Comparison of ENCODE assay signal across 33 cellular contexts in genomic region chr12:86228656-86229055, GRCh38. TPM values are rescaled to one million over a fixed set of nuclear protein-coding genes. Genes with fewer than 3 reads are reported as not detected.
"Had no signal": no experiment of that assay in that cellular context is flagged by ENCODE, and none has a peak within 500 bp of the region (broad histone marks: within the 10 kb centered on the region; RNA-seq: fewer than 3 reads in every experiment).

No MANE protein-coding gene starts in this region.

- H3K4me3 ChIP-seq: adrenal gland, ascending aorta, esophagus squamous epithelium, gastrocnemius medialis, hepatocyte, left lung, lung, skin epidermis, thoracic aorta had no signal

- H3K9me3 ChIP-seq: adrenal gland, esophagus squamous epithelium, gastrocnemius medialis, thoracic aorta had no signal

- FAIRE-seq: TTC549, urothelium cell line had no signal

- H3K4me2 ChIP-seq: hepatocyte had no signal

- H3K36me3 ChIP-seq: adrenal gland, ascending aorta, esophagus squamous epithelium, gastrocnemius medialis, left lung, thoracic aorta, WERI-Rb-1 had no signal

- H3K27ac ChIP-seq: adrenal gland, ascending aorta, epithelial cell of prostate, esophagus squamous epithelium, gastrocnemius medialis, hepatocyte, left lung, skin epidermis, thoracic aorta, WERI-Rb-1 had no signal

- H2AFZ ChIP-seq: hepatocyte had no signal

- H3K27me3 ChIP-seq: adrenal gland, ascending aorta, esophagus squamous epithelium, gastrocnemius medialis, hepatocyte, left lung had no signal

- H3K4me1 ChIP-seq: ascending aorta, esophagus squamous epithelium, gastrocnemius medialis, left lung had no signal

- ATAC-seq: activated CD4-positive, CD25-positive, alpha-beta regulatory T cell treated with anti-CD3 and anti-CD28 coated beads, Interleukin-2, amount 50 U/mL, for 24 hours; gastrocnemius medialis; left lung; natural killer cell; sciatic nerve; stimulated activated naive CD8-positive, alpha-beta T cell treated with anti-CD3 and anti-CD28 coated beads, Interleukin-15, Interleukin-2, amounts not matched to agents 100 U/mL and 50 U/mL, for 24 hours had no signal

- DNase-seq: activated CD4-positive, alpha-beta T cell treated with anti-CD3 and anti-CD28 coated beads for 48 hours; activated CD4-positive, alpha-beta T cell treated with anti-CD3 and anti-CD28 coated beads, Interleukin-2, amount 50 U/mL, for 48 hours; activated CD8-positive, alpha-beta memory T cell treated with anti-CD3 and anti-CD28 coated beads for 24 hours; activated effector memory CD4-positive, alpha-beta T cell treated with anti-CD3 and anti-CD28 coated beads, Interleukin-2, amount 50 U/mL, for 16 hours; activated naive CD4-positive, alpha-beta T cell treated with anti-CD3 and anti-CD28 coated beads for 36 hours; activated naive CD8-positive, alpha-beta T cell treated with anti-CD3 and anti-CD28 coated beads for 36 hours; adrenal gland; esophagus squamous epithelium; gastrocnemius medialis; glutamatergic neuron; left lung; mesendoderm; natural killer cell; stimulated activated CD4-positive, alpha-beta T cell treated with anti-CD3 and anti-CD28 coated beads, Interleukin-12 subunit alpha, Interleukin-12 subunit beta, amount 100 ng/mL, for 4 hours; stimulated activated CD4-positive, alpha-beta T cell treated with anti-CD3 and anti-CD28 coated beads, Interleukin-4, amount 100 ng/mL, for 1 hour; stimulated activated naive CD8-positive, alpha-beta T cell treated with anti-CD3 and anti-CD28 coated beads, Interleukin-15, Interleukin-2, amounts not matched to agents 100 U/mL and 50 U/mL, for 24 hours; SW 1271; T-helper 9 cell; trophoblast cell; WERI-Rb-1 had no signal

- H3K79me2 ChIP-seq: hepatocyte had no signal

RNA-seq across cellular contexts. Expression of gene MGAT4C, which starts 27.5 kb away (rescaled TPM):
- total RNA-seq: activated naive CD4-positive, alpha-beta T cell treated with anti-CD3 and anti-CD28 coated beads for 36 hours; activated naive CD8-positive, alpha-beta T cell treated with anti-CD3 and anti-CD28 coated beads for 36 hours; ascending aorta; gastrocnemius medialis; kidney epithelial cell; mononuclear cell; natural killer cell; osteoblast had no signal
